9 cellular contexts compared by ENCODE assay signal in genomic region chr20:5848711-5849505, GRCh38.
DNase-seq lines count a peak whose midpoint lies in the region; ATAC-seq and TF ChIP-seq lines count a peak whose summit lies in the region.
"Had no signal": no experiment of that assay in that cellular context is flagged by ENCODE, and none has a peak within 500 bp of the region (broad histone marks: within the 10 kb centered on the region; RNA-seq: fewer than 3 reads in every experiment).

No MANE protein-coding gene starts in this region.

- H3K4me1 Mint-ChIP-seq in activated T-cell treated with anti-CD3 and anti-CD28 coated beads, Interleukin-2, amount 50 U/mL, for 4 hours (ENCODE audit: low read depth): peaks cover 39% of the 10 kb centered on the region
- H3K4me1 Mint-ChIP-seq in nephron progenitor cell: peaks cover 31% of the 10 kb centered on the region

- H3K27ac Mint-ChIP-seq in nephron progenitor cell: no peak overlapping the region

- peaks cover 8% of the 10 kb centered on the region for H3K36me3 Mint-ChIP-seq in activated T-cell treated with anti-CD3 and anti-CD28 coated beads, Interleukin-2, amount 50 U/mL, for 4 hours (ENCODE audit: insufficient read depth)
- peaks cover 5% of the 10 kb centered on the region for H3K36me3 Mint-ChIP-seq in nephron progenitor cell (ENCODE audit: low read depth)

- no peak overlapping the region for H3K4me3 Mint-ChIP-seq in activated T-cell treated with anti-CD3 and anti-CD28 coated beads, Interleukin-2, amount 50 U/mL, for 4 hours
- H3K4me3 Mint-ChIP-seq in nephron progenitor cell: no peak overlapping the region

- no peaks in the 10 kb centered on the region for H3K27me3 Mint-ChIP-seq in activated T-cell treated with anti-CD3 and anti-CD28 coated beads, Interleukin-2, amount 50 U/mL, for 4 hours (ENCODE audit: low read depth)
- H3K27me3 Mint-ChIP-seq in nephron progenitor cell (ENCODE audit: low read depth, poor library complexity): peaks cover 2% of the 10 kb centered on the region

- H3K9me3 Mint-ChIP-seq in activated T-cell treated with anti-CD3 and anti-CD28 coated beads, Interleukin-2, amount 50 U/mL, for 4 hours: no peaks in the 10 kb centered on the region
- H3K9me3 Mint-ChIP-seq in nephron progenitor cell: no peaks in the 10 kb centered on the region

- ATAC-seq in activated T-cell treated with anti-CD3 and anti-CD28 coated beads, Interleukin-2, amount 50 U/mL, for 4 hours: no peak

- in situ Hi-C loops in astrocyte of the spinal cord (cut with HindIII; ENCODE audit: low sequenced_read_pairs): no loop called here

- peak; percentile 69 for DNase-seq in DMS 273 (lab: John Stamatoyannopoulos, UW; ENCODE audit: unreplicated experiment)
- peak; percentile 92 for DNase-seq in LHCN-M2 (ENCODE audit: low read depth)
- DNase-seq in astrocyte of the spinal cord (ENCODE audit: low read depth, low spot score): peak; percentile 70
- DNase-seq in kidney tubule cell (ENCODE audit: low spot score): peak; percentile 53
- DNase-seq in activated T-cell treated with anti-CD3 and anti-CD28 coated beads, Interleukin-2, amount 50 U/mL, for 4 hours: no peak
- no peak for DNase-seq in retina
- no peak for DNase-seq in activated gamma-delta T cell (lab: John Stamatoyannopoulos, UW)
- no peak for DNase-seq in nephron progenitor cell
- DNase-seq: stimulated activated CD4-positive, alpha-beta T cell treated with anti-CD3 and anti-CD28 coated beads, Interleukin-4, amount 100 ng/mL, for 4 hours had no signal

- TF ChIP-seq CTCF in astrocyte of the spinal cord (IDR thresholded peaks at IDR 0.05; ENCODE audit: low read depth, low read length) (no peak), nephron progenitor cell (IDR thresholded peaks at IDR 0.05) (no peak)

- no peak overlapping the region for H3K4me3 ChIP-seq in astrocyte of the spinal cord (ENCODE audit: low read depth, low read length)

Comparison
In these comparisons a context has a peak if more than half of its experiments do, and no peak if none do; other contexts are left out.
1. DNase-seq: peak in DMS 273 (single experiment), LHCN-M2 (single experiment), astrocyte of the spinal cord (single experiment) and kidney tubule cell (single experiment); none in activated T-cell treated with anti-CD3 and anti-CD28 coated beads, Interleukin-2, amount 50 U/mL, for 4 hours (single experiment), retina (single experiment), activated gamma-delta T cell (single experiment) and nephron progenitor cell (single experiment).